In genomic region chr3:74127261-74127660, GRCh38 we compare ENCODE assay signal across 34 cellular contexts.
"Had no signal": no experiment of that assay in that cellular context is flagged by ENCODE, and none has a peak within 500 bp of the region (broad histone marks: within the 10 kb centered on the region; RNA-seq: fewer than 3 reads in every experiment).

No MANE protein-coding gene starts in this region.

- DNase-seq: Karpas-422, Kasumi-1, KBM-7, KG1, MG63, MM.1S, MV-4-11, NCI-H1048, NCI-H1092, NCI-H1092 treated with DMSO at 0.1 percent for 48 hours, NCI-H1105, NCI-H1105 treated with DMSO at 0.1 percent for 48 hours, NCI-H1417, NCI-H1417 treated with DMSO at 0.1 percent for 48 hours, NCI-H1436, NCI-H1436 treated with DMSO at 0.1 percent for 48 hours, NCI-H146, NCI-H1694, NCI-H1694 treated with DMSO at 0.1 percent for 48 hours, NCI-H187, NCI-H187 treated with DMSO at 0.1 percent for 48 hours, NCI-H1930, NCI-H2029, NCI-H2029 treated with DMSO at 0.1 percent for 48 hours, NCI-H2081, NCI-H2081 treated with DMSO at 0.1 percent for 48 hours, NCI-H2107, NCI-H2171, NCI-H2171 treated with DMSO at 0.1 percent for 48 hours, NCI-H2227 treated with DMSO at 0.1 percent for 48 hours, NCI-H226, NCI-H345, NCI-H446, NCI-H446 treated with DMSO at 0.1 percent for 48 hours had no signal

- H3K4me3 ChIP-seq: MG63 had no signal
